Comparison of ENCODE assay signal across 23 cellular contexts in the genomic region with DNA sequence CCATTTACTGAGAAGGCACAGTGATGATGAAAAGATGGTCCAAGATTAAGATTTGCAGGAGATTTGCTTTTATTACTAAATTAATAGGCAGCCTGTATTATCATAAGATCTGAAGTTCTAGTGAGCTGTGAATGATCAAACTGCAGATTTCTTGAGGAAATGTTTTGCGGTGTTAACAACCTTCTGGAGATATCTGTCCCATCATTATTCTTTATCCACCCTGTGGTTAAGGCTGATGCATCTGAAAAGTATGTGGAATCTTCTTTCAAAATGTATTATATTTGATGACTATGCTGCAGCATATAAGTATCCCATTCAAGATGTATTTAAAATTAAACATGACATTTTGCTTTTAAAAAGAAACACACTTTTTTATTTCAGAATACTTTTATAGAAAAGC.
DNase-seq lines count a peak whose midpoint lies in the region; ATAC-seq and TF ChIP-seq lines count a peak whose summit lies in the region.
"Had no signal": no experiment of that assay in that cellular context is flagged by ENCODE, and none has a peak within 500 bp of the region (broad histone marks: within the 10 kb centered on the region; RNA-seq: fewer than 3 reads in every experiment).

No MANE protein-coding gene starts in this region.

- no peaks in the 10 kb centered on the region for H3K27me3 ChIP-seq in PC-3 (ENCODE audit: low read length)
- H3K27me3 ChIP-seq: right atrium auricular region, vagina had no signal

- H3K9me2 ChIP-seq in PC-3 (replicated peaks; ENCODE audit: low read length) = no peaks in the 10 kb centered on the region

- H3K27ac ChIP-seq in PC-3 (ENCODE audit: low read length) = peak overlapping the region; percentile 68
- H3K27ac ChIP-seq: epithelial cell of prostate, right atrium auricular region, vagina had no signal

- TF ChIP-seq CTCF in PC-3 (conservative IDR thresholded peaks at IDR 0.05; ENCODE audit: low read depth, low read length) (no peak), choroid plexus epithelial cell (conservative IDR thresholded peaks at IDR 0.05; ENCODE audit: low read depth, low read length) (no peak)

- BruUV-seq in PC-3 (replicated peaks; lab: Mats Ljungman, UMichigan) = no TSS peak

- DNase-seq in EH (ENCODE audit: low read depth) (peak; percentile 23), PC-3 (peak; percentile 74), choroid plexus epithelial cell (ENCODE audit: low read depth) (peak; percentile 93), non-pigmented ciliary epithelial cell (ENCODE audit: low read depth) (peak; percentile 74), LoVo (ENCODE audit: low spot score) (no peak), NCI-H1105 treated with DMSO at 0.1 percent for 48 hours (lab: John Stamatoyannopoulos, UW) (no peak), retina (no peak)
- DNase-seq: activated CD4-positive, alpha-beta T cell treated with anti-CD3 and anti-CD28 coated beads for 48 hours; activated CD8-positive, alpha-beta memory T cell treated with anti-CD3 and anti-CD28 coated beads, Interleukin-2, amount 50 U/mL, for 48 hours; activated gamma-delta T cell; cortex of kidney; hippocampal formation; kidney; mesendoderm; NCI-H1930; NCI-H446 treated with DMSO at 0.1 percent for 48 hours; SIG-M5; stimulated activated CD4-positive, alpha-beta T cell treated with anti-CD3 and anti-CD28 coated beads, Interleukin-2, amount 100 ng/mL, for 48 hours had no signal

- intact Hi-C loops in PC-3 (cut with micrococcal nuclease) = no loop called here

- H3K4me3 ChIP-seq in PC-3 (ENCODE audit: low read length) = no peak overlapping the region
- no peak overlapping the region for H3K4me3 ChIP-seq in choroid plexus epithelial cell (ENCODE audit: low read depth, low read length)
- H3K4me3 ChIP-seq: GM12878, right atrium auricular region, vagina had no signal

- POLR2A ChIA-PET in PC-3 (lab: Charles Lee; ENCODE audit: unreplicated experiment) = no interaction called here

- H3K4me2 ChIP-seq in PC-3 (ENCODE audit: low read length) = peak overlapping the region; percentile 40

- H3F3A ChIP-seq in PC-3 (ENCODE audit: low read length, unreplicated experiment) = no peaks in the 10 kb centered on the region

- 0 out of 2 replicates have a peak overlapping the region, but pooled peaks have one; percentile 9 for H3K9ac ChIP-seq in PC-3 (ENCODE audit: low read length)

- ATAC-seq in PC-3 = peak; percentile 91
- no peak for ATAC-seq in HG03521 (IDR thresholded peaks at IDR 0.05; ENCODE audit: unreplicated experiment)
- ATAC-seq: GM12878 had no signal

- no peaks in the 10 kb centered on the region for H3K36me3 ChIP-seq in PC-3 (ENCODE audit: low read depth, low read length)
- H3K36me3 ChIP-seq: right atrium auricular region, vagina had no signal

- H3K9me3 ChIP-seq in PC-3 (ENCODE audit: low read length) = no peaks in the 10 kb centered on the region
- H3K9me3 ChIP-seq: right atrium auricular region, vagina had no signal

- no peaks in the 10 kb centered on the region for H3K79me2 ChIP-seq in PC-3 (ENCODE audit: low read length)

- H2AFZ ChIP-seq in PC-3 (ENCODE audit: low read length) = no peak overlapping the region

- CTCF ChIA-PET in PC-3 (lab: Charles Lee) = no interaction called here

- H3K4me1 ChIP-seq in PC-3 (ENCODE audit: insufficient read depth, low read length) = peaks cover 30% of the 10 kb centered on the region
- H3K4me1 ChIP-seq: right atrium auricular region, vagina had no signal

- no peaks in the 10 kb centered on the region for H4K20me1 ChIP-seq in PC-3 (ENCODE audit: low read length)

Comparison
In these comparisons a context has a peak if more than half of its experiments do, and no peak if none do; other contexts are left out.
1. DNase-seq: peak in EH (single experiment), PC-3 (single experiment), choroid plexus epithelial cell (single experiment) and non-pigmented ciliary epithelial cell (single experiment); none in LoVo (single experiment), NCI-H1105 treated with DMSO at 0.1 percent for 48 hours (single experiment) and retina (single experiment).